ENCODE assay signal across 13 cellular contexts in genomic region chr11:111045408-111045806, GRCh38.
"Had no signal": no experiment of that assay in that cellular context is flagged by ENCODE, and none has a peak within 500 bp of the region (broad histone marks: within the 10 kb centered on the region; RNA-seq: fewer than 3 reads in every experiment).

No MANE protein-coding gene starts in this region.

- ATAC-seq: activated CD4-positive, CD25-positive, alpha-beta regulatory T cell treated with anti-CD3 and anti-CD28 coated beads, Interleukin-2, amount 50 U/mL, for 24 hours; stimulated activated memory B cell treated with anti-CD40 and anti-IgM and Interleukin-4, amounts not matched to agents 10 μg/mL and 1 μg/mL and 100 μg/mL, for 72 hours had no signal

- DNase-seq: activated naive CD4-positive, alpha-beta T cell; activated naive CD8-positive, alpha-beta T cell treated with anti-CD3 and anti-CD28 coated beads, Interleukin-2, amount 10 ng/mL, durations not matched to agents 7 days and 5 days; activated T-cell treated with anti-CD3 and anti-CD28 coated beads for 4 hours; effector memory CD4-positive, alpha-beta T cell; kidney; mesendoderm; nephron progenitor cell; sigmoid colon; uterus had no signal

- H3K4me2 ChIP-seq: hepatocyte had no signal

- H3K4me3 ChIP-seq: hepatocyte, sigmoid colon, tibial nerve, uterus had no signal

- H3K79me2 ChIP-seq: hepatocyte had no signal

- H3K27me3 ChIP-seq: hepatocyte, sigmoid colon, tibial nerve, uterus had no signal

- H2AFZ ChIP-seq: hepatocyte had no signal

- H3K36me3 ChIP-seq: sigmoid colon, tibial nerve, uterus had no signal

- H3K27ac ChIP-seq: hepatocyte, uterus had no signal

- H3K4me1 ChIP-seq: sigmoid colon, uterus had no signal

- H3K9me3 ChIP-seq: sigmoid colon, tibial nerve, uterus had no signal
